ENCODE assay signal across 20 cellular contexts in the genomic region with DNA sequence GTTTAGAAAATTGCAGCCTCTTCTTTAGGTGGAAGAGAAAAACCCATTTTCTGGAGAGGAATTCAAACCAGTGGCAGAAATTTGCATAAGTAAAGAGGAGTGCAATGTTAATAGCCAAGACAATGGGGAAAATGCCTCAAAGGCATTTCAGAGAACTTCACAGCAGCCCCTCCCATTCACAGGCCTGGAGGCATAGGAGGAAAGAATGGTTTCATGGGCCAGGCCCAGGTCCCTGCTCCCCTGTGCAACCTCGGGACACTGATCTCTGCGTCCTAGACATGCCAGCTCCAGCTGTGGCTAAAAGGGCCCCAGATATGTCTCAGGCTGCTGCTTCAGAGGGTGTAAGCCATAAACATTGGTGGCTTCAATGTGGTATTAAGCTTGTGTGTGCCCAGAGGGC.
A peak's percentile ranks its signal among the peaks of the same experiment; 100 is the strongest.
DNase-seq lines count a peak whose midpoint lies in the region; ATAC-seq, FAIRE-seq and TF ChIP-seq lines count a peak whose summit lies in the region.
"Had no signal": no experiment of that assay in that cellular context is flagged by ENCODE, and none has a peak within 500 bp of the region (broad histone marks: within the 10 kb centered on the region; RNA-seq: fewer than 3 reads in every experiment).

No MANE protein-coding gene starts in this region.

- ATAC-seq in HepG2 (no peak), right lobe of liver (no peak)
- ATAC-seq: HCT116 had no signal

- CTCF ChIA-PET in HepG2 (lab: Yijun Ruan, JAX; ENCODE audit: low intra/inter-chr PET ratio, low total read pairs) = no interaction called here

- no peak overlapping the region for H4K5ac ChIP-seq in mesendoderm (ENCODE audit: low read length)

- H3K9me3 ChIP-seq in HepG2 (ENCODE audit: low read length) = peaks cover 24% of the 10 kb centered on the region
- H3K9me3 ChIP-seq in right lobe of liver = no peaks in the 10 kb centered on the region
- H3K9me3 ChIP-seq in NT2/D1 (ENCODE audit: insufficient read depth, low read length) = peaks cover 37% of the 10 kb centered on the region; the same call in 1 of the 2 replicates

- no peaks in the 10 kb centered on the region for H4K20me1 ChIP-seq in HepG2 (ENCODE audit: insufficient read depth, low read length)
- H4K20me1 ChIP-seq: BLaER1 had no signal

- FAIRE-seq in HepG2 (lab: Jason Lieb, UNC) (no peak), HTR-8/SVneo (lab: Jason Lieb, UNC) (no peak)
- FAIRE-seq: GM12892, GM18507 had no signal

- in situ Hi-C loops in HepG2 (cut with HindIII; ENCODE audit: extremely low pct_ligation_motif_present, low pct_unique_long_range_greater_than_20kb) = no loop called here
- in situ Hi-C loops in G401 (cut with HindIII; ENCODE audit: low sequenced_read_pairs) = no loop called here

- H3K4me1 ChIP-seq in HepG2 (ENCODE audit: insufficient read depth, low read length) (no peaks in the 10 kb centered on the region), right lobe of liver (no peaks in the 10 kb centered on the region), NT2/D1 (ENCODE audit: insufficient read depth, insufficient read length) (no peaks in the 10 kb centered on the region), mesendoderm (ENCODE audit: control insufficient read depth, low read depth, low read length) (no peaks in the 10 kb centered on the region)
- H3K4me1 ChIP-seq: BLaER1 had no signal

- H3K4me3 ChIP-seq in HepG2 (replicated peaks in 1 of 3; ENCODE audit: insufficient read depth in 1 of 3, low read depth in 2 of 3, low read length in 3 of 3) (no peak overlapping the region), right lobe of liver (no peak overlapping the region), NT2/D1 (ENCODE audit: insufficient read length, low read depth) (no peak overlapping the region), mesendoderm (ENCODE audit: low read length) (no peak overlapping the region)
- H3K4me3 ChIP-seq: BLaER1 had no signal

- H2AFZ ChIP-seq in HepG2 (ENCODE audit: low read length) = no peak overlapping the region

- intact Hi-C loops in HepG2 (cut with micrococcal nuclease; ENCODE audit: unreplicated experiment) (no loop called here), right lobe of liver (cut with DNase I) (no loop called here)

- no peak overlapping the region for H3K56ac ChIP-seq in mesendoderm (ENCODE audit: low read length)

- no peak overlapping the region for H3K18ac ChIP-seq in mesendoderm (ENCODE audit: low read length)

- H3K9ac ChIP-seq in HepG2 (ENCODE audit: insufficient read depth, low read depth, low read length) (no peak overlapping the region), NT2/D1 (ENCODE audit: insufficient read length, low read depth) (no peak overlapping the region), mesendoderm (ENCODE audit: low read length) (no peak overlapping the region)
- H3K9ac ChIP-seq: BLaER1 had no signal

- no peaks in the 10 kb centered on the region for H3K79me1 ChIP-seq in mesendoderm (ENCODE audit: low read length)

- no peak overlapping the region for H3K27ac ChIP-seq in HepG2 (ENCODE audit: extremely low read length, insufficient read depth, low read length)
- H3K27ac ChIP-seq in right lobe of liver = no peak overlapping the region
- no peak overlapping the region for H3K27ac ChIP-seq in mesendoderm (ENCODE audit: low read depth, low read length)
- H3K27ac ChIP-seq: 22Rv1, BLaER1 had no signal

- no peak for TF ChIP-seq EP300 in HepG2 (IDR thresholded peaks at IDR 0.05; ENCODE audit: low read depth in 2 of 2, low read length in 2 of 2)
- TF ChIP-seq EP300 in HepG2 (CRISPR knock-in tag; IDR thresholded peaks at IDR 0.05; ENCODE audit: borderline replicate concordance) = no peak

- BruUV-seq in HepG2 (replicated peaks; lab: Mats Ljungman, UMichigan) = no TSS peak

- H3K79me2 ChIP-seq in HepG2 (ENCODE audit: insufficient read depth, low read length) (no peaks in the 10 kb centered on the region), mesendoderm (ENCODE audit: control insufficient read depth, insufficient read depth, low read length) (no peaks in the 10 kb centered on the region)

- H3K23ac ChIP-seq in mesendoderm (ENCODE audit: low read length) = no peak overlapping the region

- no peak overlapping the region for H4K8ac ChIP-seq in mesendoderm (ENCODE audit: low read depth, low read length)

- H2BK120ac ChIP-seq in mesendoderm (ENCODE audit: low read depth, low read length) = no peak overlapping the region

- TF ChIP-seq CTCF in HepG2 (CRISPR knock-in tag; IDR thresholded peaks at IDR 0.05) (no peak), right lobe of liver (IDR thresholded peaks at IDR 0.05) (no peak)

- no peak overlapping the region for H2BK15ac ChIP-seq in mesendoderm (replicated peaks; ENCODE audit: low read depth)

- H2AK5ac ChIP-seq in mesendoderm (ENCODE audit: low read length) = no peak overlapping the region

- H3K27me3 ChIP-seq in HepG2 (ENCODE audit: control insufficient read depth in 1 of 2, insufficient read depth in 2 of 2, low read length in 2 of 2) (no peaks in the 10 kb centered on the region; a peak in 1 of 5 replicates), right lobe of liver (no peaks in the 10 kb centered on the region), NT2/D1 (ENCODE audit: insufficient read depth, insufficient read length) (no peaks in the 10 kb centered on the region), mesendoderm (ENCODE audit: insufficient read depth, low read length, poor library complexity) (no peaks in the 10 kb centered on the region)
- H3K27me3 ChIP-seq: BLaER1 had no signal

- POLR2A ChIA-PET in HepG2 (lab: Yijun Ruan, JAX) = no interaction called here

- no peaks in the 10 kb centered on the region for H3K36me3 ChIP-seq in HepG2 (replicated peaks in 1 of 2; ENCODE audit: control insufficient read depth in 1 of 2, insufficient read depth in 2 of 2, low read length in 2 of 2)
- H3K36me3 ChIP-seq in right lobe of liver = no peaks in the 10 kb centered on the region
- H3K36me3 ChIP-seq in NT2/D1 (ENCODE audit: insufficient read depth, insufficient read length, low read length) = no peaks in the 10 kb centered on the region
- no peaks in the 10 kb centered on the region for H3K36me3 ChIP-seq in mesendoderm (ENCODE audit: control insufficient read depth, insufficient read depth, low read length)
- H3K36me3 ChIP-seq: BLaER1 had no signal

- no peak for TF ChIP-seq RAD21 in HepG2 (CRISPR knock-in tag; IDR thresholded peaks at IDR 0.05)

- no peak for DNase-seq in HepG2 (ENCODE audit: low spot score)
- no peak for DNase-seq in right lobe of liver
- peak; percentile 18 for DNase-seq in NT2/D1 (ENCODE audit: low read depth, low spot score)
- DNase-seq in mesendoderm = peak; percentile 22
- no peak for DNase-seq in cortex of kidney (lab: John Stamatoyannopoulos, UW)
- no peak for DNase-seq in HTR-8/SVneo (ENCODE audit: insufficient read length, low spot score)
- DNase-seq in G401 (ENCODE audit: low spot score) = no peak
- DNase-seq: Calu3; CD4-positive, alpha-beta memory T cell; DND-41; EL; GDM1; GOT3; H7; Karpas-422 had no signal

- H3K4me2 ChIP-seq in HepG2 (ENCODE audit: low read depth, low read length) (no peak overlapping the region), mesendoderm (ENCODE audit: low read length) (no peak overlapping the region)
- H3K4me2 ChIP-seq: BLaER1 had no signal

- TF ChIP-seq POLR2A in HepG2 (IDR thresholded peaks at IDR 0.05; ENCODE audit: insufficient read depth in 1 of 2, low read depth in 2 of 2, low read length in 2 of 2) (no peak), right lobe of liver (IDR thresholded peaks at IDR 0.05) (no peak)

- no CpG with 5 or more reads among the region's 2 CpGs for WGBS in HepG2 (ENCODE audit: low lambda C conversion rate)
- WGBS in right lobe of liver (ENCODE audit: insufficient coverage, low coverage, low lambda C conversion rate, missing lambda C conversion rate) = no CpG with 5 or more reads among the region's 2 CpGs
- WGBS in mesendoderm (ENCODE audit: extremely low coverage, insufficient coverage, low lambda C conversion rate) = no CpG with 5 or more reads among the region's 2 CpGs

- H2BK5ac ChIP-seq in mesendoderm (ENCODE audit: low read length) = no peak overlapping the region

- H3K4ac ChIP-seq in mesendoderm (ENCODE audit: low read depth, low read length) = no peak overlapping the region

TF ChIP-seq in HepG2, 621 proteins besides CTCF, POLR2A, EP300 and RAD21:
- TF ChIP-seq ZFP36 (IDR thresholded peaks at IDR 0.05; ENCODE audit: borderline replicate concordance, low read depth, low read length, partially characterized antibody) (peak; percentile 51), PTBP1 (IDR thresholded peaks at IDR 0.05; ENCODE audit: low read depth, low read length, poor library complexity, severe bottlenecking) (no peak)

Comparison
In these comparisons a context has a peak if more than half of its experiments do, and no peak if none do; other contexts are left out.
1. DNase-seq: peak in NT2/D1 (single experiment) and mesendoderm (single experiment); none in HepG2 (single experiment), right lobe of liver (0 of 3), cortex of kidney (single experiment), HTR-8/SVneo (single experiment) and G401 (single experiment).